ENCODE assay signal across 19 cellular contexts in the genomic region with DNA sequence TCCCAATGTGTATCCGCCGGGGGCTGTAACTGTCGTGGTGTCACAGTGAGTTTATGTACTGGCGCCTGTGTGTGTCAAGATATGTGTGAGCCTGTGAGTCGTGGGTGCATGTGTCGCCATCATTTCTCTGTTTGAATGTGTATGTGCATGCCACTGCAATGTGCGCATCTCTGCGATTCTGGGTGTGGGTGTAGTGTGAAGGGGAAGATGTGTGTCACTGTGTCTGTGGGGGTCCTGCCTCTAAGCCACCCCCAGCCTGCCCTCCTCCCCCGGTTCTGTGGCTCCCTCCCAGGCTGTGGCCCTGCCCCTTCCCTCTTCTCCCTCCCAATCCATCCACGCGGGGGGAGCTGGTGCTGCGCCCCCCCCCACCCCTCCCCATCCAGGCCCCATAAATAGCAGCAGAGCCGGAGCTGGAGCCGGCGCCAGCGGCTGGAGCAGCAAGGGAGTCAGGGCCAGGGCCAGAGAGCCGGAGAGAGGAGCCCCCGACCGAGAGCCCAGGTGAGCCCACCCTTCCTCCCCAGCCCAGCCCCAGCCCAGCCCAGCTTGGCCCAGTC. TPM values are rescaled to one million over a fixed set of nuclear protein-coding genes. Genes with fewer than 3 reads are reported as not detected.
DNase-seq lines count a peak whose midpoint lies in the region; ATAC-seq, FAIRE-seq and TF ChIP-seq lines count a peak whose summit lies in the region.
"Had no signal": no experiment of that assay in that cellular context is flagged by ENCODE, and none has a peak within 500 bp of the region (broad histone marks: within the 10 kb centered on the region; RNA-seq: fewer than 3 reads in every experiment).

Gene CPNE6, plus strand, starts transcription at position 419 of the 554 bp plus-strand sequence. CDS start 1,375 bp downstream, outside the sequence.

- H3K4me3 Mint-ChIP-seq in activated T-cell treated with anti-CD3 and anti-CD28 coated beads, Interleukin-2, amount 50 U/mL, for 4 hours: no peak within 1 kb of the TSS
- H3K4me3 Mint-ChIP-seq: T-helper 1 cell treated with Interleukin-12 subunit alpha and Interleukin-12 subunit beta and Interleukin-4 antibody, amounts not matched to agents 30 μg/mL and 1 μg/mL, for 36 hours had no signal

- no peak within 1 kb of the TSS for H2AFZ ChIP-seq in H1 (ENCODE audit: low read length)

- no peaks in the 10 kb centered on the region for H3K79me2 ChIP-seq in H1 (ENCODE audit: control insufficient read depth in 1 of 2, insufficient read depth in 2 of 2, low read length in 2 of 2)

- H2BK120ac ChIP-seq in H1 (replicated peaks; ENCODE audit: low read depth, low read length): no peak within 1 kb of the TSS

- H2BK5ac ChIP-seq in H1 (ENCODE audit: low read depth, low read length): no peak within 1 kb of the TSS

- no peak within 1 kb of the TSS for H3K56ac ChIP-seq in H1 (replicated peaks; ENCODE audit: insufficient read length, low read depth, low read length)

- H4K20me1 ChIP-seq in H1 (replicated peaks in 1 of 2; ENCODE audit: control insufficient read depth in 1 of 2, insufficient read depth in 2 of 2, low read length in 2 of 2): no peaks in the 10 kb centered on the region

- H3K36me3 Mint-ChIP-seq in activated T-cell treated with anti-CD3 and anti-CD28 coated beads, Interleukin-2, amount 50 U/mL, for 4 hours (ENCODE audit: insufficient read depth): peaks cover 3% of the 10 kb centered on the region

- no peaks in the 10 kb centered on the region for H3K4me1 ChIP-seq in H1 (replicated peaks in 1 of 4; ENCODE audit: control insufficient read depth in 3 of 4, insufficient read depth in 4 of 4, low read length in 3 of 4)
- H3K4me1 ChIP-seq: A549 had no signal

- H2BK12ac ChIP-seq in H1 (ENCODE audit: low read depth, low read length): 0 out of 2 replicates have a peak within 1 kb of the TSS, but pooled peaks have one; percentile 50

- no peak within 1 kb of the TSS for H3K4ac ChIP-seq in H1 (replicated peaks; ENCODE audit: insufficient read length, low read depth, low read length)

- no peak within 1 kb of the TSS for H3K27ac ChIP-seq in H1 (ENCODE audit: low read depth, low read length)
- H3K27ac ChIP-seq: A549, brain microvascular endothelial cell had no signal

- no peak for DNase-seq in activated CD4-positive, CD25-positive, alpha-beta regulatory T cell (lab: John Stamatoyannopoulos, UW)
- no peak for DNase-seq in activated T-cell treated with anti-CD3 and anti-CD28 coated beads, Interleukin-2, amount 50 U/mL, for 4 hours
- DNase-seq in H1 (ENCODE audit: low read depth in 1 of 2, low spot score in 2 of 2) (no peak), SK-N-DZ (ENCODE audit: low spot score) (no peak)
- DNase-seq in stimulated activated CD4-positive, alpha-beta T cell treated with anti-CD3 and anti-CD28 coated beads, Interleukin-2, amount 100 ng/mL, for 24 hours: peak; percentile 43 to 60
- DNase-seq: brain microvascular endothelial cell, GF-D8, NCI-H748 treated with DMSO at 0.1 percent for 48 hours, right cardiac atrium, thyroid gland had no signal

- no peak within 1 kb of the TSS for H3K4me2 ChIP-seq in H1 (ENCODE audit: insufficient read depth in 1 of 2, low read depth in 2 of 2, low read length in 2 of 2)
- H3K4me2 ChIP-seq: A549 had no signal

- peaks cover 11% of the 10 kb centered on the region for H3K4me1 Mint-ChIP-seq in activated T-cell treated with anti-CD3 and anti-CD28 coated beads, Interleukin-2, amount 50 U/mL, for 4 hours (ENCODE audit: low read depth)

- H3K27me3 ChIP-seq in H1 (replicated peaks in 1 of 4; ENCODE audit: control insufficient read depth in 3 of 4, extremely low read depth in 1 of 4, insufficient read depth in 3 of 4, low read length in 3 of 4): no peaks in the 10 kb centered on the region; a peak in 1 of 7 replicates
- H3K27me3 ChIP-seq: thyroid gland had no signal

- no peak for TF ChIP-seq CTCF in H1 (IDR thresholded peaks at IDR 0.05; ENCODE audit: control extremely low read depth in 1 of 3, insufficient read depth in 1 of 3, low read depth in 1 of 3, low read length in 3 of 3)

- TF ChIP-seq EP300 in H1 (IDR thresholded peaks at IDR 0.05; ENCODE audit: borderline replicate concordance in 1 of 2, low read depth in 2 of 2, low read length in 2 of 2): no peak

- H4K8ac ChIP-seq in H1 (ENCODE audit: extremely low read depth, insufficient read depth, low read length): no peak within 1 kb of the TSS

- CTCF ChIA-PET in H1 (lab: Charles Lee; ENCODE audit: partially characterized antibody): interaction anchor here (1.0 to 23.8 kb wide), 6 partner anchors 9 to 37 kb away, joined by 5 to 316 read pairs (median 14); partner anchors contain the start of genes CARMIL3 and PCK2

- no peak within 1 kb of the TSS for H2BK20ac ChIP-seq in H1 (ENCODE audit: low read length)

- no peak for FAIRE-seq in H1 (lab: Jason Lieb, UNC)
- FAIRE-seq: A549 had no signal

- no peaks in the 10 kb centered on the region for H3K36me3 ChIP-seq in H1 (ENCODE audit: control insufficient read depth in 2 of 4, insufficient read depth in 4 of 4, low read length in 3 of 4)
- H3K36me3 ChIP-seq: brain microvascular endothelial cell, thyroid gland had no signal

- H3K27me3 Mint-ChIP-seq in activated T-cell treated with anti-CD3 and anti-CD28 coated beads, Interleukin-2, amount 50 U/mL, for 4 hours (ENCODE audit: low read depth): peaks cover 4% of the 10 kb centered on the region

- ATAC-seq in activated CD4-positive, CD25-positive, alpha-beta regulatory T cell treated with anti-CD3 and anti-CD28 coated beads, Interleukin-2, amount 50 U/mL, for 24 hours: peak; percentile 55 to 66
- peak; percentile 86 to 96 for ATAC-seq in activated T-cell treated with anti-CD3 and anti-CD28 coated beads, Interleukin-2, amount 50 U/mL, for 4 hours
- no peak for ATAC-seq in HG03175 (IDR thresholded peaks at IDR 0.05; ENCODE audit: unreplicated experiment)
- ATAC-seq in GM19035 (IDR thresholded peaks at IDR 0.05; ENCODE audit: unreplicated experiment): no peak
- ATAC-seq: A549, right cardiac atrium had no signal

- no peaks in the 10 kb centered on the region for H3K23me2 ChIP-seq in H1 (ENCODE audit: low read depth, low read length)

- no peak within 1 kb of the TSS for H4K5ac ChIP-seq in H1 (ENCODE audit: insufficient read length, low read depth, low read length)

- no peak within 1 kb of the TSS for H3K18ac ChIP-seq in H1 (ENCODE audit: extremely low read depth, low read length)

- H3K4me3 ChIP-seq in H1 (ENCODE audit: extremely low read depth in 1 of 4, insufficient read depth in 2 of 4, low read depth in 3 of 4, low read length in 4 of 4): no peak within 1 kb of the TSS
- H3K4me3 ChIP-seq: A549, thyroid gland had no signal

- no peaks in the 10 kb centered on the region for H3K9me3 ChIP-seq in H1 (ENCODE audit: insufficient read depth in 2 of 2, low read depth in 1 of 2, low read length in 1 of 2)
- H3K9me3 ChIP-seq: A549, thyroid gland had no signal

- H3K9me3 Mint-ChIP-seq in activated T-cell treated with anti-CD3 and anti-CD28 coated beads, Interleukin-2, amount 50 U/mL, for 4 hours: no peaks in the 10 kb centered on the region
- H3K9me3 Mint-ChIP-seq: T-helper 1 cell treated with Interleukin-12 subunit alpha and Interleukin-12 subunit beta and Interleukin-4 antibody, amounts not matched to agents 30 μg/mL and 1 μg/mL, for 36 hours had no signal

- TF ChIP-seq RAD21 in H1 (IDR thresholded peaks at IDR 0.05 in 1 of 2, conservative IDR thresholded peaks at IDR 0.05 in 1 of 2; ENCODE audit: low read depth in 2 of 2, low read length in 2 of 2): no peak

- no peak within 1 kb of the TSS for H3K14ac ChIP-seq in H1 (ENCODE audit: insufficient read length)

- 0 out of 2 replicates have a peak within 1 kb of the TSS, but pooled peaks have one; percentile 75 for H2BK15ac ChIP-seq in H1 (ENCODE audit: low read length)

- H3K79me1 ChIP-seq in H1 (ENCODE audit: low read depth, low read length): no peaks in the 10 kb centered on the region

- TF ChIP-seq POLR2A in H1 (IDR thresholded peaks at IDR 0.05; ENCODE audit: control extremely low read depth in 1 of 2, low read depth in 2 of 2, low read length in 2 of 2): no peak

- H3K23ac ChIP-seq in H1 (ENCODE audit: insufficient read length): no peak within 1 kb of the TSS

- POLR2A ChIA-PET in H1 (lab: Charles Lee; ENCODE audit: partially characterized antibody): interaction anchor here (1.2 to 27.2 kb wide), 5 partner anchors 9 to 28 kb away, joined by 3 to 626 read pairs (median 7); partner anchors contain the start of gene PCK2

- 86% methylated on average over 8 of the region's 19 CpGs; no CpG with 5 or more reads in 1 of the 2 experiments for WGBS in H1 (ENCODE audit: extremely low coverage in 1 of 2, insufficient coverage in 1 of 2, insufficient read length in 1 of 2, insufficient replicate concordance in 2 of 2, low coverage in 1 of 2, low lambda C conversion rate in 2 of 2, missing lambda C conversion rate in 1 of 2), 2 experiments

- no peak within 1 kb of the TSS for H2AK5ac ChIP-seq in H1 (ENCODE audit: low read depth, low read length)

- no peak within 1 kb of the TSS for H3K9ac ChIP-seq in H1 (replicated peaks in 1 of 4; ENCODE audit: extremely low read depth in 1 of 4, low read depth in 3 of 4, low read length in 3 of 4)

- H4K91ac ChIP-seq in H1 (replicated peaks; ENCODE audit: insufficient read length, low read length): no peak within 1 kb of the TSS

TF ChIP-seq in H1, 55 proteins besides CTCF, POLR2A, EP300 and RAD21 (continues in another document):
- no peak for TF ChIP-seq BRCA1 (IDR thresholded peaks at IDR 0.05; ENCODE audit: low read depth, low read length)
- no peak for TF ChIP-seq SIN3A (conservative IDR thresholded peaks at IDR 0.05 in 1 of 2, IDR thresholded peaks at IDR 0.05 in 1 of 2; ENCODE audit: low read depth in 1 of 2, low read length in 2 of 2)
- TF ChIP-seq HDAC6 (IDR thresholded peaks at IDR 0.05; ENCODE audit: low read depth, low read length): no peak
- no peak for TF ChIP-seq YY1 (IDR thresholded peaks at IDR 0.05; ENCODE audit: low read depth, low read length)
- TF ChIP-seq TEAD4 (IDR thresholded peaks at IDR 0.05; ENCODE audit: low read depth, low read length): no peak
- no peak for TF ChIP-seq HDAC2 (IDR thresholded peaks at IDR 0.05; ENCODE audit: borderline replicate concordance in 1 of 2, low read depth in 2 of 2, low read length in 2 of 2)
- TF ChIP-seq ASH2L (IDR thresholded peaks at IDR 0.05; ENCODE audit: low read length): no peak

RNA-seq across cellular contexts. Expression of gene CPNE6, which starts in this region (rescaled TPM):
- not detected for total RNA-seq in activated T-cell treated with anti-CD3 and anti-CD28 coated beads, Interleukin-2, amount 50 U/mL, for 4 hours
- not detected in 2 replicates for total RNA-seq in H1 (2021; fragmentation: NEBNext Ultra II Directional; extraction: Animal tissue kit (Norgen Biotek cat#: 25700))
- polyA plus RNA-seq in H1 (2011; rRNA removed): 0.02 and 0.05 TPM in 2 replicates
- not detected for polyA plus RNA-seq in H1 (2011; cell fraction: cytosol; rRNA removed)
- polyA plus RNA-seq in H1 (2011; cell fraction: nucleus; rRNA removed): 0.81 TPM
- not detected in 4 replicates for polyA plus RNA-seq in H1 (2012, experiment 1 of 2)
- not detected for polyA plus RNA-seq in H1 (2012, experiment 2 of 2)
- 0.04 TPM for polyA plus RNA-seq in H1 (2013, experiment 1 of 2)
- not detected for polyA plus RNA-seq in H1 (2013, experiment 2 of 2)
- 0.07 TPM in 1 of 2 replicates, not detected in the other for polyA minus RNA-seq in H1 (2011; rRNA and poly(A)+ RNA removed)
- polyA minus RNA-seq in H1 (2011; cell fraction: cytosol; rRNA and poly(A)+ RNA removed): not detected
- polyA minus RNA-seq in H1 (2011; cell fraction: nucleus; rRNA and poly(A)+ RNA removed): not detected
- 0.41 TPM in 1 of 2 replicates, not detected in the other for polyA plus RNA-seq in SK-N-DZ (2014; cell fraction: cytosol; rRNA removed)
- 0.39 and 1.4 TPM in 2 replicates for polyA plus RNA-seq in SK-N-DZ (2014; cell fraction: nucleus; rRNA removed)
- total RNA-seq: activated CD8-positive, alpha-beta memory T cell treated with anti-CD3 and anti-CD28 coated beads for 36 hours; glomerular endothelial cell; H4; kidney epithelial cell had no signal
- polyA plus RNA-seq: A549 had no signal

Comparison
In these comparisons a context has a peak if more than half of its experiments do, and no peak if none do; other contexts are left out.
1. Peak in ATAC-seq in activated T-cell treated with anti-CD3 and anti-CD28 coated beads, Interleukin-2, amount 50 U/mL, for 4 hours; RNA of the gene not detected or under 1 TPM.
2. ATAC-seq: peak in activated CD4-positive, CD25-positive, alpha-beta regulatory T cell treated with anti-CD3 and anti-CD28 coated beads, Interleukin-2, amount 50 U/mL, for 24 hours (2 of 2); none in HG03175 (single experiment) and GM19035 (single experiment).
3. DNase-seq: peak in stimulated activated CD4-positive, alpha-beta T cell treated with anti-CD3 and anti-CD28 coated beads, Interleukin-2, amount 100 ng/mL, for 24 hours (2 of 2); none in activated CD4-positive, CD25-positive, alpha-beta regulatory T cell (0 of 4), activated T-cell treated with anti-CD3 and anti-CD28 coated beads, Interleukin-2, amount 50 U/mL, for 4 hours (single experiment), H1 (0 of 2) and SK-N-DZ (single experiment).